21 cellular contexts compared by ENCODE assay signal in the genomic region with DNA sequence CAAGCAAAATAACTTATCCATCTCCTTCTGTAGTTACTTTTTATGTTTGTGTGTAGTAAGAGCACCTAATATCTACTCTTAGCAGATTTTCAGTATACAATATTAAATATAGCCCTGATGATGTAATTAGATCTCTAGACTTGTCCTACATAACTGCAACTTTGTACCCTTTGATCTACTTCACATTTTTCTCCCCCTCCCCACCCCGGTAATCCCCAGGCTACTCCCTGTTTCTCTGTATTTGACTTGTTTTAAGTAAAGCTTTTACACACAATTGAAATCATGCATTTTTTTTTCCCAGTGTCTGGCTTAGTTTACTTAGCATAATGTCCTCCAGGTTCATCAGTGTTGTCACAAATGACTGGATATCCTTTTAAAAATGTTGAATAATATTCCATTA.
DNase-seq lines count a peak whose midpoint lies in the region; TF ChIP-seq lines count a peak whose summit lies in the region.
"Had no signal": no experiment of that assay in that cellular context is flagged by ENCODE, and none has a peak within 500 bp of the region (broad histone marks: within the 10 kb centered on the region; RNA-seq: fewer than 3 reads in every experiment).

No MANE protein-coding gene starts in this region.

- H3K36me3 ChIP-seq in OCI-LY3 (replicated peaks; ENCODE audit: low read depth, low read length) = no peaks in the 10 kb centered on the region
- H3K36me3 ChIP-seq in skeletal muscle tissue (ENCODE audit: control insufficient read depth in 3 of 3, insufficient read depth in 3 of 3, low read length in 3 of 3) = no peaks in the 10 kb centered on the region
- H3K36me3 ChIP-seq: SJCRH30 had no signal

- H3K4me2 ChIP-seq in OCI-LY3 (ENCODE audit: low read length) = peak overlapping the region; percentile 90
- H3K4me2 ChIP-seq: GM23338, PC-9 had no signal

- peaks cover 4% of the 10 kb centered on the region; the same call in 1 of the 2 replicates for H3K79me2 ChIP-seq in OCI-LY3 (ENCODE audit: low read length)

- no peaks in the 10 kb centered on the region for H3K27me3 ChIP-seq in OCI-LY3 (ENCODE audit: low read depth, low read length)
- H3K27me3 ChIP-seq in skeletal muscle tissue (ENCODE audit: control insufficient read depth in 3 of 3, insufficient read depth in 3 of 3, low read length in 3 of 3) = no peaks in the 10 kb centered on the region
- H3K27me3 ChIP-seq: SJCRH30 had no signal

- H3K4me1 ChIP-seq in OCI-LY3 (ENCODE audit: low read length) (peaks cover 44% of the 10 kb centered on the region), skeletal muscle tissue (ENCODE audit: control insufficient read depth in 3 of 3, insufficient read depth in 3 of 3, low read length in 3 of 3) (peaks cover 7 to 13% (median 7%) of the 10 kb centered on the region in 3 donors)
- H3K4me1 ChIP-seq: SJCRH30 had no signal

- H3K9ac ChIP-seq in OCI-LY3 (ENCODE audit: low read length) (peak overlapping the region; percentile 55), skeletal muscle tissue (ENCODE audit: low read depth in 1 of 3, low read length in 3 of 3) (no peak overlapping the region)

- H3K4me3 ChIP-seq in OCI-LY3 (ENCODE audit: low read length) (peak overlapping the region; percentile 70), skeletal muscle tissue (ENCODE audit: low read length in 3 of 3) (no peak overlapping the region)
- H3K4me3 ChIP-seq: GM23338, PC-9, SJCRH30 had no signal

- POLR2A ChIA-PET in activated CD4-positive, alpha-beta T cell treated with anti-CD3 and anti-CD28 coated beads, Interleukin-2, amount 10 ng/mL, durations not matched to agents 7 days and 5 days (lab: Charles Lee) = no interaction called here

- H3K4me1 Mint-ChIP-seq in activated naive CD4-positive, alpha-beta T cell treated with anti-CD3 and anti-CD28 coated beads for 36 hours (ENCODE audit: low read depth) = peaks cover 28% of the 10 kb centered on the region
- peaks cover 2% of the 10 kb centered on the region for H3K4me1 Mint-ChIP-seq in activated CD4-positive, alpha-beta T cell treated with anti-CD3 and anti-CD28 coated beads, Interleukin-2, amount 10 ng/mL, durations not matched to agents 7 days and 5 days

- intact Hi-C loops in activated naive CD4-positive, alpha-beta T cell treated with anti-CD3 and anti-CD28 coated beads for 36 hours (cut with micrococcal nuclease) = no loop called here

- H2AFZ ChIP-seq in OCI-LY3 (ENCODE audit: low read depth, low read length) = no peak overlapping the region
- H2AFZ ChIP-seq: GM23338, PC-9 had no signal

- no peak overlapping the region for H3K4me3 Mint-ChIP-seq in activated naive CD4-positive, alpha-beta T cell treated with anti-CD3 and anti-CD28 coated beads for 36 hours
- no peak overlapping the region for H3K4me3 Mint-ChIP-seq in activated CD4-positive, alpha-beta T cell treated with anti-CD3 and anti-CD28 coated beads, Interleukin-2, amount 10 ng/mL, durations not matched to agents 7 days and 5 days
- H3K4me3 Mint-ChIP-seq: GM23338, H9 had no signal

- no peaks in the 10 kb centered on the region for H3K9me3 ChIP-seq in OCI-LY3 (ENCODE audit: insufficient read depth, low read length)
- H3K9me3 ChIP-seq in skeletal muscle tissue (ENCODE audit: control insufficient read depth in 3 of 3, low read length in 3 of 3) = no peaks in the 10 kb centered on the region
- H3K9me3 ChIP-seq: SJCRH30 had no signal

- CTCF ChIA-PET in activated naive CD4-positive, alpha-beta T cell treated with anti-CD3 and anti-CD28 coated beads for 36 hours (lab: Charles Lee) = no interaction called here
- CTCF ChIA-PET in activated CD4-positive, alpha-beta T cell treated with anti-CD3 and anti-CD28 coated beads, Interleukin-2, amount 10 ng/mL, durations not matched to agents 7 days and 5 days (lab: Charles Lee) = interaction anchor here (0.6 kb wide), 1 partner anchor 171 kb away, joined by 4 read pairs; no protein-coding TSS in a partner anchor

- no peaks in the 10 kb centered on the region for H3K27me3 Mint-ChIP-seq in activated naive CD4-positive, alpha-beta T cell treated with anti-CD3 and anti-CD28 coated beads for 36 hours (ENCODE audit: low read depth)
- H3K27me3 Mint-ChIP-seq in activated CD4-positive, alpha-beta T cell treated with anti-CD3 and anti-CD28 coated beads, Interleukin-2, amount 10 ng/mL, durations not matched to agents 7 days and 5 days = no peaks in the 10 kb centered on the region

- no peak overlapping the region for H3K27ac Mint-ChIP-seq in activated naive CD4-positive, alpha-beta T cell treated with anti-CD3 and anti-CD28 coated beads for 36 hours
- H3K27ac Mint-ChIP-seq in activated CD4-positive, alpha-beta T cell treated with anti-CD3 and anti-CD28 coated beads, Interleukin-2, amount 10 ng/mL, durations not matched to agents 7 days and 5 days = no peak overlapping the region
- H3K27ac Mint-ChIP-seq: GM23338, H9 had no signal

- H3K9me3 Mint-ChIP-seq in activated naive CD4-positive, alpha-beta T cell treated with anti-CD3 and anti-CD28 coated beads for 36 hours = peaks cover 2% of the 10 kb centered on the region
- H3K9me3 Mint-ChIP-seq in activated CD4-positive, alpha-beta T cell treated with anti-CD3 and anti-CD28 coated beads, Interleukin-2, amount 10 ng/mL, durations not matched to agents 7 days and 5 days = peaks cover 5% of the 10 kb centered on the region
- H3K9me3 Mint-ChIP-seq: GM23338 had no signal

- TF ChIP-seq CTCF in GM20000 (IDR thresholded peaks at IDR 0.05; ENCODE audit: extremely low read depth, missing control alignments) = no peak
- no peak for TF ChIP-seq CTCF in OCI-LY3 (IDR thresholded peaks at IDR 0.05; ENCODE audit: low read depth, low read length)

- no peaks in the 10 kb centered on the region for H4K20me1 ChIP-seq in OCI-LY3 (ENCODE audit: insufficient read depth, low read length)

- peak; percentile 39 for DNase-seq in activated naive CD4-positive, alpha-beta T cell treated with anti-CD3 and anti-CD28 coated beads for 36 hours
- no peak for DNase-seq in activated naive CD4-positive, alpha-beta T cell (lab: John Stamatoyannopoulos, UW)
- peak; percentile 20 for DNase-seq in GM20000 (ENCODE audit: low spot score)
- DNase-seq in activated T-cell treated with anti-CD3 and anti-CD28 coated beads, Interleukin-2, amount 50 U/mL, for 1 hour = no peak
- no peak for DNase-seq in activated CD4-positive, alpha-beta T cell treated with anti-CD3 and anti-CD28 coated beads, Interleukin-2, amount 10 ng/mL, durations not matched to agents 7 days and 5 days
- no peak for DNase-seq in amniotic stem cell (lab: John Stamatoyannopoulos, UW)
- DNase-seq: 8988T; DMS153; H9; Karpas-422; NCI-H1092 treated with DMSO at 0.1 percent for 48 hours; NCI-H146; NCI-H1930; NCI-H446 treated with DMSO at 0.1 percent for 48 hours; NCI-H526; NK-92 treated with Interleukin-12 subunit alpha and Interleukin-12 subunit beta, amount 100 ng/mL, for 24 hours; PC-9; SJCRH30 had no signal

- H3K27ac ChIP-seq in OCI-LY3 (ENCODE audit: low read length) (peak overlapping the region; percentile 78; the same call in 1 of the 2 replicates), skeletal muscle tissue (ENCODE audit: low read depth, low read length) (peak overlapping the region; percentile 77)
- H3K27ac ChIP-seq: PC-9, SJCRH30 had no signal

- peaks cover 11% of the 10 kb centered on the region for H3K36me3 Mint-ChIP-seq in activated naive CD4-positive, alpha-beta T cell treated with anti-CD3 and anti-CD28 coated beads for 36 hours (ENCODE audit: low read depth)
- peaks cover 5% of the 10 kb centered on the region for H3K36me3 Mint-ChIP-seq in activated CD4-positive, alpha-beta T cell treated with anti-CD3 and anti-CD28 coated beads, Interleukin-2, amount 10 ng/mL, durations not matched to agents 7 days and 5 days (ENCODE audit: low read depth)

Comparison
In these comparisons a context has a peak if more than half of its experiments do, and no peak if none do; other contexts are left out.
1. DNase-seq: peak in activated naive CD4-positive, alpha-beta T cell treated with anti-CD3 and anti-CD28 coated beads for 36 hours (single experiment) and GM20000 (single experiment); none in activated naive CD4-positive, alpha-beta T cell (0 of 4), activated T-cell treated with anti-CD3 and anti-CD28 coated beads, Interleukin-2, amount 50 U/mL, for 1 hour (single experiment), activated CD4-positive, alpha-beta T cell treated with anti-CD3 and anti-CD28 coated beads, Interleukin-2, amount 10 ng/mL, durations not matched to agents 7 days and 5 days (single experiment) and amniotic stem cell (single experiment).